Comparison of ENCODE assay signal across 23 cellular contexts in the genomic region with DNA sequence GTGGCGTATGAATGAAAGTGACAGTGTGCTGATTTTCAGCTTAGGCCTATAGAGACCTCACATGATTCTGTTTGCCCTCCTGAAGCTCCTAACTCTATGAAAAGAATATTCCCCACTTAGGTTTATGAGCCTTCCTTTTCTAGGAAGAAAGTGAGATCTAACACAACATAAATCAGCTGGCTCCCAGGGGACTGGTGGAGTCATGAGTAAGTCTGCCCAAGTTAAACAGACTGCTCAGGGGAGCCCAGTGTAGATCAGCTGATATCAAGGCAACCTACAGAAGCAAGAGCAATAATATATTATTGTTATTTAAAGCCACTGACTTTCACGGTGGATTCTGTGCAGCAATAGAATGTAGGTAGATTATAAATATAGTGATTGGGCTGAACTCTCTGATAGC.
"Had no signal": no experiment of that assay in that cellular context is flagged by ENCODE, and none has a peak within 500 bp of the region (broad histone marks: within the 10 kb centered on the region; RNA-seq: fewer than 3 reads in every experiment).

No MANE protein-coding gene starts in this region.

- FAIRE-seq: islet of Langerhans had no signal

- DNase-seq: colonic mucosa; effector CD8-positive, alpha-beta T cell; endodermal cell; foreskin keratinocyte; glutamatergic neuron; heart right ventricle; hippocampal formation; left cardiac atrium; left ventricle myocardium superior; lower lobe of right lung; natural killer cell; stimulated activated CD4-positive, alpha-beta T cell treated with anti-CD3 and anti-CD28 coated beads, Interleukin-12 subunit alpha, Interleukin-12 subunit beta, amount 100 ng/mL, for 4 hours; stimulated activated CD4-positive, alpha-beta T cell treated with anti-CD3 and anti-CD28 coated beads, Interleukin-2, amount 100 ng/mL, for 24 hours; stimulated activated CD4-positive, alpha-beta T cell treated with anti-CD3 and anti-CD28 coated beads, Interleukin-4, amount 100 ng/mL, for 4 hours; stimulated activated naive CD8-positive, alpha-beta T cell treated with anti-CD3 and anti-CD28 coated beads, Interleukin-15, Interleukin-2, amounts not matched to agents 100 U/mL and 50 U/mL, for 24 hours; substantia nigra; testis; tibial artery had no signal

- H2AFZ ChIP-seq: parathyroid adenoma had no signal

- H3K27me3 ChIP-seq: colonic mucosa, foreskin keratinocyte, heart right ventricle, right atrium auricular region, testis, tibial artery had no signal

- H3K9ac ChIP-seq: parathyroid adenoma had no signal

- H3K27ac ChIP-seq: colonic mucosa, epithelial cell of prostate, foreskin keratinocyte, heart right ventricle, lower lobe of right lung, parathyroid adenoma, right atrium auricular region, testis, tibial artery had no signal

- H3K4me1 ChIP-seq: colonic mucosa, foreskin keratinocyte, heart right ventricle, lower lobe of right lung, parathyroid adenoma, right atrium auricular region, testis, tibial artery had no signal

- H3K4me3 ChIP-seq: colonic mucosa, heart right ventricle, lower lobe of right lung, right atrium auricular region, smooth muscle cell, testis, tibial artery had no signal

- H3K4me2 ChIP-seq: smooth muscle cell had no signal

- H3K36me3 ChIP-seq: colonic mucosa, heart right ventricle, lower lobe of right lung, right atrium auricular region, tibial artery had no signal

- H3K9me3 ChIP-seq: colonic mucosa, lower lobe of right lung, right atrium auricular region, testis, tibial artery had no signal
